ENCODE assay signal across 1 cellular context in the genomic region with DNA sequence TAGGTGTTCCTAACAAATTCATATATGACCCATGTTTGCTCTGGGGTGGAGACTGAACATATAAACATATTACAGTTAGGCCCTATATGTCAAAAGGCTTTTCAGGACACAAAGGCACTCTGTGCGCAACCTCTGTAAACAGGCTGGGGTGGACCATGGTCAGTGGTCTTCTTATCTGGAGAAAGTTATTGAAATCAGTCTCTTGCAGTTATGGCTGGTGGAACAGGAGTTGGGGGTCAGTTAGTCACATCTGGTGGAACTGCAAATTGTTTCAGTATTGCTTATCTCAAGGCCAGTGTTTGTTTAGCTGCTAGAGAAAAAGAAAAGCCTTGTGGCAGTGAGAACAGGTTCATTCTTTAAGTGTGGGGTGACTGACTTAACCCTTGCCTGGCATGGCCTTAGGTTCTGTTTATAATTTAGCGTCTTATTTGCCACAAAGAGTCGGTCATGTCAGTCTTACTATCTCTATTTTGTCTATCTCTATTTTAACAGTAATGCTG.
TF ChIP-seq lines count a peak whose summit lies in the region.

No MANE protein-coding gene starts in this region.

TF ChIP-seq in K562, 482 proteins besides CTCF, POLR2A, EP300 and RAD21 (continued from another document):
- TF ChIP-seq BCLAF1 (IDR thresholded peaks at IDR 0.05; ENCODE audit: borderline replicate concordance in 1 of 2, control insufficient read depth in 1 of 2, low read depth in 2 of 2, low read length in 1 of 2) = 0 out of 4 replicates have a peak, but pooled peaks of 1 of the 2 experiments have one; percentile 35
- TF ChIP-seq MEF2D (tag; conservative IDR thresholded peaks at IDR 0.05; ENCODE audit: low read depth) = peak; percentile 46; the same call in 1 of the 2 replicates
- no peak for TF ChIP-seq ZBTB8A (IDR thresholded peaks at IDR 0.05; ENCODE audit: partially characterized antibody)
- TF ChIP-seq NCOA2 (IDR thresholded peaks at IDR 0.05; ENCODE audit: partially characterized antibody in 2 of 2) = no peak
- peak; percentile 95 for TF ChIP-seq GATA2 (CRISPR knock-in tag; IDR thresholded peaks at IDR 0.05)
- no peak for TF ChIP-seq NR2C1 (IDR thresholded peaks at IDR 0.05)
- TF ChIP-seq NR2C1 (tag; IDR thresholded peaks at IDR 0.05) = peak; percentile 31; the same call in 1 of the 2 replicates
- TF ChIP-seq PHB2 (IDR thresholded peaks at IDR 0.05; ENCODE audit: low read depth) = peak; percentile 81
- TF ChIP-seq SOX6 (IDR thresholded peaks at IDR 0.05) = peak; percentile 96
- TF ChIP-seq RB1 (IDR thresholded peaks at IDR 0.05; ENCODE audit: low read depth) = 0 out of 2 replicates have a peak, but pooled peaks have one; percentile 12
- TF ChIP-seq, protein P1, sequence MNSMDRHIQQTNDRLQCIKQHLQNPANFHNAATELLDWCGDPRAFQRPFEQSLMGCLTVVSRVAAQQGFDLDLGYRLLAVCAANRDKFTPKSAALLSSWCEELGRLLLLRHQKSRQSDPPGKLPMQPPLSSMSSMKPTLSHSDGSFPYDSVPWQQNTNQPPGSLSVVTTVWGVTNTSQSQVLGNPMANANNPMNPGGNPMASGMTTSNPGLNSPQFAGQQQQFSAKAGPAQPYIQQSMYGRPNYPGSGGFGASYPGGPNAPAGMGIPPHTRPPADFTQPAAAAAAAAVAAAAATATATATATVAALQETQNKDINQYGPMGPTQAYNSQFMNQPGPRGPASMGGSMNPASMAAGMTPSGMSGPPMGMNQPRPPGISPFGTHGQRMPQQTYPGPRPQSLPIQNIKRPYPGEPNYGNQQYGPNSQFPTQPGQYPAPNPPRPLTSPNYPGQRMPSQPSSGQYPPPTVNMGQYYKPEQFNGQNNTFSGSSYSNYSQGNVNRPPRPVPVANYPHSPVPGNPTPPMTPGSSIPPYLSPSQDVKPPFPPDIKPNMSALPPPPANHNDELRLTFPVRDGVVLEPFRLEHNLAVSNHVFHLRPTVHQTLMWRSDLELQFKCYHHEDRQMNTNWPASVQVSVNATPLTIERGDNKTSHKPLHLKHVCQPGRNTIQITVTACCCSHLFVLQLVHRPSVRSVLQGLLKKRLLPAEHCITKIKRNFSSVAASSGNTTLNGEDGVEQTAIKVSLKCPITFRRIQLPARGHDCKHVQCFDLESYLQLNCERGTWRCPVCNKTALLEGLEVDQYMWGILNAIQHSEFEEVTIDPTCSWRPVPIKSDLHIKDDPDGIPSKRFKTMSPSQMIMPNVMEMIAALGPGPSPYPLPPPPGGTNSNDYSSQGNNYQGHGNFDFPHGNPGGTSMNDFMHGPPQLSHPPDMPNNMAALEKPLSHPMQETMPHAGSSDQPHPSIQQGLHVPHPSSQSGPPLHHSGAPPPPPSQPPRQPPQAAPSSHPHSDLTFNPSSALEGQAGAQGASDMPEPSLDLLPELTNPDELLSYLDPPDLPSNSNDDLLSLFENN (IDR thresholded peaks at IDR 0.05; ENCODE audit: low read depth in 2 of 2, low read length in 2 of 2) = peak in 1 of 2 experiments; percentile 92; a peak in 2 of 4 replicates
- no peak for TF ChIP-seq FUS (optimal IDR thresholded peaks at IDR 0.05; ENCODE audit: low read depth, low read length)
- peak; percentile 68; the same call in 1 of the 2 replicates for TF ChIP-seq GATAD2A (IDR thresholded peaks at IDR 0.05)
- TF ChIP-seq ATF7 (IDR thresholded peaks at IDR 0.05) = peak; percentile 34; the same call in 1 of the 2 replicates
- peak; percentile 76; the same call in 1 of the 2 replicates for TF ChIP-seq ZNF584 (CRISPR knock-in tag; IDR thresholded peaks at IDR 0.05; ENCODE audit: low read depth)
- 0 out of 2 replicates have a peak, but pooled peaks have one; percentile 32 for TF ChIP-seq ZKSCAN1 (IDR thresholded peaks at IDR 0.05; ENCODE audit: low read depth, low read length)
- peak; percentile 76 for TF ChIP-seq HMGN3 (IDR thresholded peaks at IDR 0.05; ENCODE audit: borderline replicate concordance, extremely low read depth, insufficient read length, low read depth, low read length)
- TF ChIP-seq, protein P2, sequence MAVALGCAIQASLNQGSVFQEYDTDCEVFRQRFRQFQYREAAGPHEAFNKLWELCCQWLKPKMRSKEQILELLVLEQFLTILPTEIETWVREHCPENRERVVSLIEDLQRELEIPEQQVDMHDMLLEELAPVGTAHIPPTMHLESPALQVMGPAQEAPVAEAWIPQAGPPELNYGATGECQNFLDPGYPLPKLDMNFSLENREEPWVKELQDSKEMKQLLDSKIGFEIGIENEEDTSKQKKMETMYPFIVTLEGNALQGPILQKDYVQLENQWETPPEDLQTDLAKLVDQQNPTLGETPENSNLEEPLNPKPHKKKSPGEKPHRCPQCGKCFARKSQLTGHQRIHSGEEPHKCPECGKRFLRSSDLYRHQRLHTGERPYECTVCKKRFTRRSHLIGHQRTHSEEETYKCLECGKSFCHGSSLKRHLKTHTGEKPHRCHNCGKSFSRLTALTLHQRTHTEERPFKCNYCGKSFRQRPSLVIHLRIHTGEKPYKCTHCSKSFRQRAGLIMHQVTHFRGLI (CRISPR knock-in tag; IDR thresholded peaks at IDR 0.05) = no peak
- TF ChIP-seq NCOR1 (IDR thresholded peaks at IDR 0.05) = peak; percentile 98
- peak; percentile 96 to 97 for TF ChIP-seq KDM1A (IDR thresholded peaks at IDR 0.05)
- TF ChIP-seq, protein P3, sequence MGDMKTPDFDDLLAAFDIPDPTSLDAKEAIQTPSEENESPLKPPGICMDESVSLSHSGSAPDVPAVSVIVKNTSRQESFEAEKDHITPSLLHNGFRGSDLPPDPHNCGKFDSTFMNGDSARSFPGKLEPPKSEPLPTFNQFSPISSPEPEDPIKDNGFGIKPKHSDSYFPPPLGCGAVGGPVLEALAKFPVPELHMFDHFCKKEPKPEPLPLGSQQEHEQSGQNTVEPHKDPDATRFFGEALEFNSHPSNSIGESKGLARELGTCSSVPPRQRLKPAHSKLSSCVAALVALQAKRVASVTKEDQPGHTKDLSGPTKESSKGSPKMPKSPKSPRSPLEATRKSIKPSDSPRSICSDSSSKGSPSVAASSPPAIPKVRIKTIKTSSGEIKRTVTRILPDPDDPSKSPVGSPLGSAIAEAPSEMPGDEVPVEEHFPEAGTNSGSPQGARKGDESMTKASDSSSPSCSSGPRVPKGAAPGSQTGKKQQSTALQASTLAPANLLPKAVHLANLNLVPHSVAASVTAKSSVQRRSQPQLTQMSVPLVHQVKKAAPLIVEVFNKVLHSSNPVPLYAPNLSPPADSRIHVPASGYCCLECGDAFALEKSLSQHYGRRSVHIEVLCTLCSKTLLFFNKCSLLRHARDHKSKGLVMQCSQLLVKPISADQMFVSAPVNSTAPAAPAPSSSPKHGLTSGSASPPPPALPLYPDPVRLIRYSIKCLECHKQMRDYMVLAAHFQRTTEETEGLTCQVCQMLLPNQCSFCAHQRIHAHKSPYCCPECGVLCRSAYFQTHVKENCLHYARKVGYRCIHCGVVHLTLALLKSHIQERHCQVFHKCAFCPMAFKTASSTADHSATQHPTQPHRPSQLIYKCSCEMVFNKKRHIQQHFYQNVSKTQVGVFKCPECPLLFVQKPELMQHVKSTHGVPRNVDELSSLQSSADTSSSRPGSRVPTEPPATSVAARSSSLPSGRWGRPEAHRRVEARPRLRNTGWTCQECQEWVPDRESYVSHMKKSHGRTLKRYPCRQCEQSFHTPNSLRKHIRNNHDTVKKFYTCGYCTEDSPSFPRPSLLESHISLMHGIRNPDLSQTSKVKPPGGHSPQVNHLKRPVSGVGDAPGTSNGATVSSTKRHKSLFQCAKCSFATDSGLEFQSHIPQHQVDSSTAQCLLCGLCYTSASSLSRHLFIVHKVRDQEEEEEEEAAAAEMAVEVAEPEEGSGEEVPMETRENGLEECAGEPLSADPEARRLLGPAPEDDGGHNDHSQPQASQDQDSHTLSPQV (IDR thresholded peaks at IDR 0.05) = peak; percentile 52
- TF ChIP-seq, protein P4, sequence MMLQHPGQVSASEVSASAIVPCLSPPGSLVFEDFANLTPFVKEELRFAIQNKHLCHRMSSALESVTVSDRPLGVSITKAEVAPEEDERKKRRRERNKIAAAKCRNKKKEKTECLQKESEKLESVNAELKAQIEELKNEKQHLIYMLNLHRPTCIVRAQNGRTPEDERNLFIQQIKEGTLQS (IDR thresholded peaks at IDR 0.05) = peak; percentile 6; the same call in 1 of the 2 replicates
- TF ChIP-seq, protein P4 (CRISPR knock-in tag; conservative IDR thresholded peaks at IDR 0.05) = peak; percentile 42; the same call in 1 of the 2 replicates
- TF ChIP-seq TCF3 (CRISPR knock-in tag; IDR thresholded peaks at IDR 0.05) = peak; percentile 97
- peak; percentile 83 for TF ChIP-seq SMARCC2 (IDR thresholded peaks at IDR 0.05; ENCODE audit: low read depth)
- TF ChIP-seq, protein P5, sequence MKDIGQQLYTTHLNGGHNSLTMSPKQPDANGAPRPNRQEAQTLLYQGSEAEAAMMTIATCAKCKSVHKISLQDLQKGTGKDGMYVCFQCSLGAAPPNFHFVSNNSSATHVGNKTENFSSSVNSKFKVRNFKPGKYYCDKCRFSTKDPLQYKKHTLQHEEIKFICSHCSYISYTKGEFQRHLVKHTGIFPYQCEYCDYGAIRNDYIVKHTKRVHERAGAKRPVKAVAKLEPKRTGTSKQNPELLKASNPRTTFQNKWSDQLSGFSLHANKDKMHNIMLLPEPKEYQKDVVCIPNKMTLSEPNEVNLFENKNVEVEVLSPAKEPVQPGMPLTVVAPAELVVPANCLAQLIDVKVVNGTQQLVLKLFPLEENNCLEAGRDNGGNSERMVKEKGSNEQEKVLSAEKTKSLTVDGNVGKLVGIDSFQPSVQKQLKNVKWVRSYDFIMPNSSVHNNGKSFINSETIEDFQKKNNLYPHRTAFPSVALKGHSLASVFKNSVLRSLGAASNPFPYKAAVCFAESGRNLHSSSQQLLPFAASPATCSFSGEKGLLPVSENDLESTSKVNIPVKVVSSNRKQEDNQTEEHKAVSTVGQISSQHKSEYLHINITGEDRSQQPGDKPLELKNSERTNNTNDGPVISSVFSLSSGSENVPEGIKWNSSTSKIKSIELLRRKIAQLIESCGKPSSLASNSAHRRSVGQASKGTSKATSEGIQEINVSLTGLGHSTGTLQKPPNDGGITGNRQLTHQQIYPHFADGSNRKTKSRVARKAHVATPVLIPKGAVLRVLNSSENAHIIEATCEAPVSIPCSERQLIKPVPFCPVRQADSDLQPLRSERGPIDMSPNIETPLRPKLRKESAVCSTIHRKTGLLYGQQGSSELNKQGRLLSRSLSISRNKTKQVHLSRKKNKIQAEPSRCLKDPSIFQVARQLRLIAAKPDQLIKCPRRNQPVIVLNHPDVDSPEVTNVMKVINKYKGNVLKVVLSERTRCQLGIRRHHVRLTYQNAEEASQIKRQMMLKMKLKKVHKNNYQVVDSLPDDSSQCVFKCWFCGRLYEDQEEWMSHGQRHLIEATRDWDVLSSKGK (CRISPR knock-in tag; IDR thresholded peaks at IDR 0.05) = no peak
- peak; percentile 96 for TF ChIP-seq FOXA1 (IDR thresholded peaks at IDR 0.05; ENCODE audit: borderline replicate concordance)
- TF ChIP-seq TAL1 (IDR thresholded peaks at IDR 0.05) = peak; percentile 97
- TF ChIP-seq KHSRP (IDR thresholded peaks at IDR 0.05) = peak; percentile 53; the same call in 1 of the 2 replicates
- TF ChIP-seq FOSL1 (tag; conservative IDR thresholded peaks at IDR 0.05) = 0 out of 2 replicates have a peak, but pooled peaks have one; percentile 34
- TF ChIP-seq POU5F1 (IDR thresholded peaks at IDR 0.05; ENCODE audit: borderline replicate concordance, low read depth, low read length, partially characterized antibody) = no peak
- peak; percentile 92 for TF ChIP-seq LEF1 (IDR thresholded peaks at IDR 0.05)
- TF ChIP-seq GTF2A2 (tag; IDR thresholded peaks at IDR 0.05) = no peak
